Comparison of ENCODE assay signal across 1 cellular context in the genomic region with DNA sequence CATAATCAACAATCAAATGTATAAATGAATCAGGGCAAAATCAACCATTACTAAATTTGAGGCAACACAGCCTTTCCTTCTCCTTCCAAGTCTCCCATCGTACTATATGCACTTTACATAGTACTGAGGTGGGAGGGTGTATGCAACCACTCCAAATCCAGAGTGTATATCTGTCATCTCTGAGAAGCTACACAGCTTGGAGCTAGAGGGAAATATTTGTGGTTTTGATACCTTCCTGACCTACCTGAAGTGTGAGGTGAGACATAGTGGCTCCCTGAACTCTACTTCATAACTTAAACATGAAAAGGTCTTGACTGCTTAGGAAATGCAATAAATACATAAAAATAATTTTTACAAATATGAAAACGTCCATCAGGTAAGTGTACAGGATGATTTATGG.
TF ChIP-seq lines count a peak whose summit lies in the region.

No MANE protein-coding gene starts in this region.

TF ChIP-seq in HCT116, 20 proteins besides CTCF, POLR2A, EP300 and RAD21 (continued from another document):
- TF ChIP-seq REST (IDR thresholded peaks at IDR 0.05; ENCODE audit: low read depth): no peak
- no peak for TF ChIP-seq ZFX (IDR thresholded peaks at IDR 0.05)
- no peak for TF ChIP-seq YY1 (IDR thresholded peaks at IDR 0.05; ENCODE audit: extremely low read depth, insufficient replicate concordance, low read depth, low read length)
- no peak for TF ChIP-seq TCF7L2 (IDR thresholded peaks at IDR 0.05; ENCODE audit: borderline replicate concordance, extremely low read depth, insufficient read depth, insufficient read length)
- no peak for TF ChIP-seq MAX (IDR thresholded peaks at IDR 0.05)
- no peak for TF ChIP-seq ZNF274 (IDR thresholded peaks at IDR 0.05; ENCODE audit: low read depth, low read length)
- no peak for TF ChIP-seq SRF (IDR thresholded peaks at IDR 0.05; ENCODE audit: low read depth)
- TF ChIP-seq ELF1 (IDR thresholded peaks at IDR 0.05; ENCODE audit: borderline replicate concordance, low read depth): no peak
- no peak for TF ChIP-seq CEBPB (IDR thresholded peaks at IDR 0.05; ENCODE audit: low read depth)
- no peak for TF ChIP-seq CBX3 (IDR thresholded peaks at IDR 0.05; ENCODE audit: low read depth)
- TF ChIP-seq EZH2 (IDR thresholded peaks at IDR 0.05): no peak
- no peak for TF ChIP-seq ZBTB33 (IDR thresholded peaks at IDR 0.05; ENCODE audit: extremely low read depth, insufficient replicate concordance, low read length)
- TF ChIP-seq ATF3 (IDR thresholded peaks at IDR 0.05): no peak
- no peak for TF ChIP-seq EGR1 (IDR thresholded peaks at IDR 0.05; ENCODE audit: low read depth)
TF ChIP-seq in HCT116: peak in this region for 0.
